29 cellular contexts compared by ENCODE assay signal in the genomic region with DNA sequence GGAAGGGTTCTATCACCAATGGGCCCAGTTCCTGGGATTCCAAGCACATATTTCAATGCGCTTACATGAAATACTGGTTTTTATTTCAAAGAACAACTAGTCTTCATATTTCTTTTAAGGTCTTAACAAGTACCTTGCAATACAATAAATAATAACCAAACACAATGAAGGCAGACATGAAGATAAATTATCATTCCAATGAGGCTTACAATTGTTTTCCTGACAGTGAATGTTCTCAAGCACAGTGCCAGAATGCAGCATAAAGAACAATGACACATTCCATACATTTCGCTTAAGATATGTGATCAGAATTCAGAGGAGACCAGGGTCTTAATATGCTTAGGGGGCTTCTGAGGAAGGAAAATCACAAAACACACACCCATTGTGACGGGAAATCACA.
"Had no signal": no experiment of that assay in that cellular context is flagged by ENCODE, and none has a peak within 500 bp of the region (broad histone marks: within the 10 kb centered on the region; RNA-seq: fewer than 3 reads in every experiment).

No MANE protein-coding gene starts in this region.

- H3K9me3 ChIP-seq: left lung, neutrophil, ovary, right lobe of liver, stomach, testis, thyroid gland, transverse colon had no signal

- DNase-seq: hypothalamus; immature natural killer cell; kidney; left colon; left lung; lower lobe of right lung; mesendoderm; naive B cell; natural killer cell; nephron progenitor cell; occipital lobe; ovary; right lobe of liver; stimulated activated CD4-positive, alpha-beta T cell treated with anti-CD3 and anti-CD28 coated beads, Interleukin-12 subunit alpha, Interleukin-12 subunit beta, amount 100 ng/mL, for 4 hours; stimulated activated CD4-positive, alpha-beta T cell treated with anti-CD3 and anti-CD28 coated beads, Interleukin-15, amount 100 ng/mL, for 24 hours; stimulated activated CD4-positive, alpha-beta T cell treated with anti-CD3 and anti-CD28 coated beads, Interleukin-2, amount 100 ng/mL, for 24 hours; stimulated activated CD4-positive, alpha-beta T cell treated with anti-CD3 and anti-CD28 coated beads, Interleukin-4, amount 100 ng/mL, for 1 hour; stimulated activated naive B cell treated with anti-CD40 and anti-IgM and Interleukin-4, amounts not matched to agents 10 μg/mL and 1 μg/mL and 100 μg/mL, for 72 hours; stimulated activated naive CD8-positive, alpha-beta T cell treated with anti-CD3 and anti-CD28 coated beads, Interleukin-15, Interleukin-2, amounts not matched to agents 100 U/mL and 50 U/mL, for 24 hours; stomach; testis; thyroid gland; transverse colon; upper lobe of left lung had no signal

- H3K9ac ChIP-seq: neural progenitor cell had no signal

- FAIRE-seq: islet of Langerhans, kidney had no signal

- ATAC-seq: left colon; left lung; lower lobe of right lung; natural killer cell; right lobe of liver; stimulated activated naive B cell treated with anti-CD40 and anti-IgM and Interleukin-4, amounts not matched to agents 10 μg/mL and 1 μg/mL and 100 μg/mL, for 72 hours; stimulated activated naive CD8-positive, alpha-beta T cell treated with anti-CD3 and anti-CD28 coated beads, Interleukin-15, Interleukin-2, amounts not matched to agents 100 U/mL and 50 U/mL, for 24 hours had no signal

- H3K4me2 ChIP-seq: neural progenitor cell had no signal

- H3K27me3 ChIP-seq: left lung, neural progenitor cell, neutrophil, ovary, right atrium auricular region, right lobe of liver, stomach, testis, thyroid gland, transverse colon, upper lobe of left lung had no signal

- H3K4me3 ChIP-seq: left lung, lower lobe of right lung, neural progenitor cell, ovary, right atrium auricular region, right lobe of liver, skin epidermis, stomach, testis, thyroid gland, transverse colon, upper lobe of left lung had no signal

- H2AFZ ChIP-seq: neural progenitor cell had no signal

- H3K27ac ChIP-seq: left lung, lower lobe of right lung, neural progenitor cell, neutrophil, ovary, right atrium auricular region, right lobe of liver, skin epidermis, stomach, testis, thyroid gland, transverse colon, upper lobe of left lung had no signal

- H3K36me3 ChIP-seq: neural progenitor cell, ovary, right atrium auricular region, right lobe of liver, thyroid gland, transverse colon had no signal
